ENCODE assay signal across 24 cellular contexts in genomic region chr5:2199697-2200096, GRCh38.
"Had no signal": no experiment of that assay in that cellular context is flagged by ENCODE, and none has a peak within 500 bp of the region (broad histone marks: within the 10 kb centered on the region; RNA-seq: fewer than 3 reads in every experiment).

No MANE protein-coding gene starts in this region.

- H3K4me2 ChIP-seq: smooth muscle cell had no signal

- H3K4me1 ChIP-seq: gastrocnemius medialis, left lung, prostate gland, right atrium auricular region, transverse colon, upper lobe of right lung had no signal

- H3K27me3 ChIP-seq: right atrium auricular region, upper lobe of right lung had no signal

- DNase-seq: dermis blood vessel endothelial cell; effector memory CD8-positive, alpha-beta T cell; gastrocnemius medialis; kidney; left lung; mesenchymal stem cell; mucosa of descending colon; naive B cell; stimulated activated CD4-positive, alpha-beta T cell treated with anti-CD3 and anti-CD28 coated beads, Interleukin-12 subunit alpha, Interleukin-12 subunit beta, amount 100 ng/mL, for 4 hours; stimulated activated CD4-positive, alpha-beta T cell treated with anti-CD3 and anti-CD28 coated beads, Interleukin-1b, Interleukin-23, amount 100 ng/mL, for 48 hours; stimulated activated CD4-positive, alpha-beta T cell treated with anti-CD3 and anti-CD28 coated beads, Interleukin-4, amount 100 ng/mL, for 1 hour; stimulated activated CD8-positive, alpha-beta memory T cell treated with anti-CD3 and anti-CD28 coated beads, Interleukin-4, amount 100 ng/mL, for 48 hours; stimulated activated naive CD4-positive, alpha-beta T cell; stimulated activated naive CD8-positive, alpha-beta T cell treated with anti-CD3 and anti-CD28 coated beads, Interleukin-15, amount 100 ng/mL, for 72 hours; transverse colon; upper lobe of right lung had no signal

- H3K4me3 Mint-ChIP-seq: effector memory CD8-positive, alpha-beta T cell; mesothelial cell of epicardium; naive B cell; natural killer cell treated with Interleukin-12 subunit alpha and Interleukin-12 subunit beta and Interleukin-15 and Interleukin-18, amount 100 ng/mL, for 72 hours; neural crest cell; stimulated activated naive CD8-positive, alpha-beta T cell treated with anti-CD3 and anti-CD28 coated beads, Interleukin-15, amount 100 ng/mL, for 72 hours had no signal

- H3K36me3 ChIP-seq: gastrocnemius medialis, left lung, prostate gland, right atrium auricular region, suprapubic skin, transverse colon, upper lobe of right lung had no signal

- H3K4me1 Mint-ChIP-seq: naive B cell; stimulated activated naive CD8-positive, alpha-beta T cell treated with anti-CD3 and anti-CD28 coated beads, Interleukin-15, amount 100 ng/mL, for 72 hours had no signal

- H3K36me3 Mint-ChIP-seq: mesothelial cell of epicardium; natural killer cell treated with Interleukin-12 subunit alpha and Interleukin-12 subunit beta and Interleukin-15 and Interleukin-18, amount 100 ng/mL, for 72 hours had no signal

- H3K4me3 ChIP-seq: gastrocnemius medialis, left lung, mucosa of descending colon, prostate gland, right atrium auricular region, smooth muscle cell, suprapubic skin, transverse colon, upper lobe of right lung had no signal

- H3K9me3 ChIP-seq: gastrocnemius medialis, mucosa of descending colon, prostate gland, suprapubic skin, transverse colon, upper lobe of right lung had no signal

- H3K27ac ChIP-seq: gastrocnemius medialis, left lung, prostate gland, right atrium auricular region, suprapubic skin, transverse colon, upper lobe of right lung had no signal

- ATAC-seq: effector memory CD8-positive, alpha-beta T cell; gastrocnemius medialis; left lung; mucosa of descending colon; natural killer cell treated with Interleukin-12 subunit alpha and Interleukin-12 subunit beta and Interleukin-15 and Interleukin-18, amount 100 ng/mL, for 72 hours; sciatic nerve; stimulated activated naive CD8-positive, alpha-beta T cell treated with anti-CD3 and anti-CD28 coated beads, Interleukin-15, amount 100 ng/mL, for 72 hours; upper lobe of right lung had no signal

- H3K9me3 Mint-ChIP-seq: natural killer cell treated with Interleukin-12 subunit alpha and Interleukin-12 subunit beta and Interleukin-15 and Interleukin-18, amount 100 ng/mL, for 72 hours; neural crest cell had no signal

- H3K27ac Mint-ChIP-seq: effector memory CD8-positive, alpha-beta T cell; mesothelial cell of epicardium; naive B cell; natural killer cell treated with Interleukin-12 subunit alpha and Interleukin-12 subunit beta and Interleukin-15 and Interleukin-18, amount 100 ng/mL, for 72 hours had no signal
